8 cellular contexts compared by ENCODE assay signal in the genomic region with DNA sequence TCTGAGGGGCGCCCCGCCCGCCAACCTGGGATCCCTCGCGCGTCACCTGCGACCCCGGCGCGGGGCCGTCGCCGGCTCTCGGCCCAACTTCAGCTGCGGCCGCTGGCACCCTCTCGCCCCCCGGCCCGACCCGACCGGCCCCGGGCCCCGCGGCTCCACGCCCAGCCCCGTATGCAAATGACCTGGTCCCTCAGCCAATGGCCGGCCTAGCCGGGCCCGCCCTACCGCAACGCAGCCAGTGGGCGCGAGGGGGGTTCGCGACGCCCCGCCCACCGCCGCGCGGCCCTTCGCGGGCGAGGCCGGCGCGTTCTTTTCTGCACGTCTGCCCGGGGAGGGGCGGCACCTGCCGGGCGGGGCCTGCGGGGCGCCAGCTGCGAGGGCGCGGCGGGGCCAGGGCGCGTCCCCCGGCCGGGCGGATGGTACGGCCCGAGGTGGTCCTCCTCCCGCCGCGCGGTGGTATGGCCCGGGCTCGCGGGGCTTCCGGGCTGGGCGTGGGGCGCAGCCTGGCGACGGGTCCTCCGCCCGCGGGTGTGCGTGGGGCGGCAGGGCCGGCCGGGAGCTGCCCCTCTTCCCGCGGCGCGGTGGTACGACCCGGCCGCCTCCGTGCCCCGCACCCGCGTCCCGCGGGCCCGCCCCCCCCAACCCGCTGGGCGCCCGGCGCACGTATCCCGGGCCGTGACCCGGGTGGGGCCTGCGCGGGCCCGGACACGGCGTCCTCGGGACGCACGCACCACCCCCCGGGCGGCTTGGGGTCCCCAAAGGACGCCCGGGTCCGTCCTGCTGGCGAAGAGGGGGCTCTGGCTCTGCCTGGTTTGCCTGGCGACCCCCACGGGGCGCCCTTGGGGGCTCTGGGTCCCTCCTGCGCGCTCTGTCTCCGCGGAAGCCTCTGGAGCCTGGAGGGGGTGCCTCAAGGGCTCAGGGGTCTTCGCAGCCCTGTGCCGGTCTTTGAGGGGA. TPM values are rescaled to one million over a fixed set of nuclear protein-coding genes. Genes with fewer than 3 reads are reported as not detected.
DNase-seq lines count a peak whose midpoint lies in the region; ATAC-seq lines count a peak whose summit lies in the region.

No MANE protein-coding gene starts in this region.

- peak; percentile 99 for DNase-seq in DMS53 (lab: John Stamatoyannopoulos, UW)
- DNase-seq in Jurkat, Clone E6-1 (ENCODE audit: low read depth, low spot score), result peak; percentile 85
- DNase-seq in OCI-M2 (lab: John Stamatoyannopoulos, UW; ENCODE audit: unreplicated experiment), result peak; percentile 28
- DNase-seq in activated T-cell treated with anti-CD3 and anti-CD28 coated beads, Interleukin-2, amount 50 U/mL, for 1 hour, result peak; percentile 94
- DNase-seq in myocyte (ENCODE audit: low read depth), result peak; percentile 95
- DNase-seq in stimulated activated CD8-positive, alpha-beta memory T cell treated with anti-CD3 and anti-CD28 coated beads, Interleukin-7, amount 100 ng/mL, for 4 hours (ENCODE audit: low read depth in 2 of 2), result peak; percentile 70 to 89

- H3K4me3 ChIP-seq in Jurkat, Clone E6-1 (ENCODE audit: low read length), result peak overlapping the region; percentile 64

- ATAC-seq in GM21717 (IDR thresholded peaks at IDR 0.05; ENCODE audit: unreplicated experiment) (peak; percentile 73), esophagus mucosa (peak; percentile 86)

RNA-seq across cellular contexts. Expression of a gene that starts 7.7 kb away (rescaled TPM):
- 29.4 TPM for polyA plus RNA-seq in Jurkat, Clone E6-1 (2012; ENCODE audit: insufficient read depth, insufficient read length)
- total RNA-seq in esophagus mucosa (17.6 TPM), myocyte (27.7 and 31.2 TPM in 2 replicates)
- polyA plus RNA-seq in myocyte (2012), result 19.6 TPM

RNA-seq across cellular contexts. Expression of a gene that starts 7.8 kb away (rescaled TPM):
- polyA plus RNA-seq in Jurkat, Clone E6-1 (2012; ENCODE audit: insufficient read depth, insufficient read length), result 21.4 TPM
- total RNA-seq in esophagus mucosa (19.6 TPM), myocyte (21.1 and 32.2 TPM in 2 replicates)
- 29.1 TPM for polyA plus RNA-seq in myocyte (2012)

RNA-seq across cellular contexts. Expression of a gene that starts 8.0 kb away (rescaled TPM):
- polyA plus RNA-seq in Jurkat, Clone E6-1 (2012; ENCODE audit: insufficient read depth, insufficient read length), result 1.2 TPM
- total RNA-seq in esophagus mucosa, result 3.0 TPM
- total RNA-seq in myocyte, result 0.31 and 0.78 TPM in 2 replicates
- 2.2 TPM for polyA plus RNA-seq in myocyte (2012)

RNA-seq across cellular contexts. Expression of a gene that starts 31.3 kb away (rescaled TPM):
- polyA plus RNA-seq in Jurkat, Clone E6-1 (2012; ENCODE audit: insufficient read depth, insufficient read length), result 1.1 TPM
- 1.3 TPM for total RNA-seq in esophagus mucosa
- total RNA-seq in myocyte, result 1.3 and 2.3 TPM in 2 replicates
- polyA plus RNA-seq in myocyte (2012), result 1.8 TPM

RNA-seq across cellular contexts. Expression of a gene that starts 33.2 kb away (rescaled TPM):
- 66.8 TPM for polyA plus RNA-seq in Jurkat, Clone E6-1 (2012; ENCODE audit: insufficient read depth, insufficient read length)
- total RNA-seq in esophagus mucosa (118 TPM), myocyte (37.9 and 66.0 TPM in 2 replicates)
- 124 TPM for polyA plus RNA-seq in myocyte (2012)

Comparison
In these comparisons a context has a peak if more than half of its experiments do, and no peak if none do; other contexts are left out.
1. Peak in every context shown above with its lines: DNase-seq, ATAC-seq and H3K4me3 ChIP-seq.
2. DNase-seq: peak in every context shown above with its lines; median percentile 99 in DMS53; 95 in myocyte; 94 in activated T-cell treated with anti-CD3 and anti-CD28 coated beads, Interleukin-2, amount 50 U/mL, for 1 hour; 85 in Jurkat, Clone E6-1; 80 in stimulated activated CD8-positive, alpha-beta memory T cell treated with anti-CD3 and anti-CD28 coated beads, Interleukin-7, amount 100 ng/mL, for 4 hours; 28 in OCI-M2.